In genomic region chr6:157689875-157690274, GRCh38 we compare ENCODE assay signal across 21 cellular contexts.
DNase-seq lines count a peak whose midpoint lies in the region; ATAC-seq, FAIRE-seq and TF ChIP-seq lines count a peak whose summit lies in the region.
"Had no signal": no experiment of that assay in that cellular context is flagged by ENCODE, and none has a peak within 500 bp of the region (broad histone marks: within the 10 kb centered on the region; RNA-seq: fewer than 3 reads in every experiment).

No MANE protein-coding gene starts in this region.

- H3K4me3 ChIP-seq in right cardiac atrium (ENCODE audit: low read length) (no peak overlapping the region), H1 (ENCODE audit: extremely low read depth in 1 of 4, insufficient read depth in 2 of 4, low read depth in 3 of 4, low read length in 4 of 4) (no peak overlapping the region)
- H3K4me3 ChIP-seq: GM23248 had no signal

- no peaks in the 10 kb centered on the region for H3K36me3 ChIP-seq in H1 (ENCODE audit: control insufficient read depth in 2 of 4, insufficient read depth in 4 of 4, low read length in 3 of 4)

- TF ChIP-seq RAD21 in H1 (IDR thresholded peaks at IDR 0.05 in 1 of 2, conservative IDR thresholded peaks at IDR 0.05 in 1 of 2; ENCODE audit: low read depth in 2 of 2, low read length in 2 of 2), result no peak

- H4K5ac ChIP-seq in H1 (ENCODE audit: insufficient read length, low read depth, low read length), result no peak overlapping the region

- H2BK120ac ChIP-seq in H1 (replicated peaks; ENCODE audit: low read depth, low read length), result no peak overlapping the region

- no peak for TF ChIP-seq POLR2A in H1 (IDR thresholded peaks at IDR 0.05; ENCODE audit: control extremely low read depth in 1 of 2, low read depth in 2 of 2, low read length in 2 of 2)

- no peak overlapping the region for H3K4me2 ChIP-seq in H1 (ENCODE audit: insufficient read depth in 1 of 2, low read depth in 2 of 2, low read length in 2 of 2)

- intact Hi-C loops in cardiac septum (cut with DNase I) (no loop called here), right cardiac atrium (cut with DNase I) (no loop called here), posterior vena cava (cut with DNase I) (no loop called here)

- H3K79me1 ChIP-seq in H1 (ENCODE audit: low read depth, low read length), result no peaks in the 10 kb centered on the region

- TF ChIP-seq CTCF in H1 (IDR thresholded peaks at IDR 0.05; ENCODE audit: control extremely low read depth in 1 of 3, insufficient read depth in 1 of 3, low read depth in 1 of 3, low read length in 3 of 3), result no peak

- H2BK15ac ChIP-seq in H1 (ENCODE audit: low read length), result peak overlapping the region; percentile 46; the same call in 1 of the 2 replicates

- H2AFZ ChIP-seq in H1 (ENCODE audit: low read length), result no peak overlapping the region
- H2AFZ ChIP-seq: GM23248 had no signal

- no peak overlapping the region for H4K91ac ChIP-seq in H1 (replicated peaks; ENCODE audit: insufficient read length, low read length)

- H3K4ac ChIP-seq in H1 (replicated peaks; ENCODE audit: insufficient read length, low read depth, low read length), result no peak overlapping the region

- no peak overlapping the region for H3K23ac ChIP-seq in H1 (ENCODE audit: insufficient read length)

- no peak overlapping the region for H2BK20ac ChIP-seq in H1 (ENCODE audit: low read length)

- no peaks in the 10 kb centered on the region for H3K23me2 ChIP-seq in H1 (ENCODE audit: low read depth, low read length)

- no peak overlapping the region for H2BK5ac ChIP-seq in H1 (ENCODE audit: low read depth, low read length)

- POLR2A ChIA-PET in H1 (lab: Charles Lee; ENCODE audit: partially characterized antibody), result interaction anchor here (0.6 kb wide), 1 partner anchor 560 kb away, joined by 4 read pairs; no protein-coding TSS in a partner anchor

- H3K79me2 ChIP-seq in H1 (ENCODE audit: control insufficient read depth in 1 of 2, insufficient read depth in 2 of 2, low read length in 2 of 2), result no peaks in the 10 kb centered on the region

- FAIRE-seq in H1 (lab: Jason Lieb, UNC), result no peak
- FAIRE-seq: A204.1, D721Med, G401.6, GM12891, GM19239, H54 had no signal

- 0 out of 2 replicates have a peak overlapping the region, but pooled peaks have one; percentile 39 for H2AK5ac ChIP-seq in H1 (ENCODE audit: low read depth, low read length)

- H3K4me1 ChIP-seq in right cardiac atrium (ENCODE audit: control insufficient read depth, insufficient read depth, low read length), result peaks cover 3% of the 10 kb centered on the region
- peaks cover 0 to 2% (median 0%) of the 10 kb centered on the region in 4 experiments; a peak in 1 of 7 replicates for H3K4me1 ChIP-seq in H1 (replicated peaks in 1 of 4; ENCODE audit: control insufficient read depth in 3 of 4, insufficient read depth in 4 of 4, low read length in 3 of 4)

- H3K18ac ChIP-seq in H1 (ENCODE audit: extremely low read depth, low read length), result no peak overlapping the region

- ATAC-seq in right cardiac atrium, result no peak
- ATAC-seq in GM21360 (IDR thresholded peaks at IDR 0.05; ENCODE audit: unreplicated experiment), result no peak

- H3K27me3 ChIP-seq in right cardiac atrium (ENCODE audit: control insufficient read depth, insufficient read depth) (no peaks in the 10 kb centered on the region), H1 (replicated peaks in 1 of 4; ENCODE audit: control insufficient read depth in 3 of 4, extremely low read depth in 1 of 4, insufficient read depth in 3 of 4, low read length in 3 of 4) (no peaks in the 10 kb centered on the region; a peak in 2 of 7 replicates)

- H3K14ac ChIP-seq in H1 (ENCODE audit: insufficient read length), result no peak overlapping the region

- no peaks in the 10 kb centered on the region for H3K9me3 ChIP-seq in right cardiac atrium (ENCODE audit: control insufficient read depth, low read length)
- H3K9me3 ChIP-seq in H1 (ENCODE audit: insufficient read depth in 2 of 2, low read depth in 1 of 2, low read length in 1 of 2), result no peaks in the 10 kb centered on the region
- H3K9me3 ChIP-seq: Caco-2 had no signal

- H3K9ac ChIP-seq in H1 (replicated peaks in 1 of 4; ENCODE audit: extremely low read depth in 1 of 4, low read depth in 3 of 4, low read length in 3 of 4), result no peak overlapping the region
- H3K9ac ChIP-seq: GM23248 had no signal

- H3K56ac ChIP-seq in H1 (replicated peaks; ENCODE audit: insufficient read length, low read depth, low read length), result no peak overlapping the region

- no peak for TF ChIP-seq EP300 in H1 (IDR thresholded peaks at IDR 0.05; ENCODE audit: borderline replicate concordance in 1 of 2, low read depth in 2 of 2, low read length in 2 of 2)

- no peak overlapping the region for H3K27ac ChIP-seq in right cardiac atrium (ENCODE audit: low read length)
- no peak overlapping the region for H3K27ac ChIP-seq in H1 (ENCODE audit: low read depth, low read length)
- H3K27ac ChIP-seq: C4-2B, GM23248, HL-60 had no signal

- no peak overlapping the region for H2BK12ac ChIP-seq in H1 (ENCODE audit: low read depth, low read length)

- CTCF ChIA-PET in H1 (lab: Charles Lee; ENCODE audit: partially characterized antibody), result interaction anchor here (0.6 to 4.6 kb wide), 11 partner anchors 9 to 375 kb away, joined by 3 to 30 read pairs (median 3); no protein-coding TSS in a partner anchor

- no peak overlapping the region for H4K8ac ChIP-seq in H1 (ENCODE audit: extremely low read depth, insufficient read depth, low read length)

- H4K20me1 ChIP-seq in H1 (replicated peaks in 1 of 2; ENCODE audit: control insufficient read depth in 1 of 2, insufficient read depth in 2 of 2, low read length in 2 of 2), result no peaks in the 10 kb centered on the region

- 69% methylated on average over 7 of the region's 7 CpGs for WGBS in right cardiac atrium
- WGBS in H1 (ENCODE audit: extremely low coverage in 1 of 2, insufficient coverage in 1 of 2, insufficient read length in 1 of 2, insufficient replicate concordance in 2 of 2, low coverage in 1 of 2, low lambda C conversion rate in 2 of 2, missing lambda C conversion rate in 1 of 2), 2 experiments, result 85% methylated on average over 6 of the region's 7 CpGs; no CpG with 5 or more reads in 1 of the 2 experiments

- DNase-seq in cardiac septum (ENCODE audit: low spot score) (peak; percentile 55), right cardiac atrium (no peak), H1 (ENCODE audit: low read depth in 1 of 2, low spot score in 2 of 2) (no peak), posterior vena cava (ENCODE audit: low spot score) (peak; percentile 50), 8988T (no peak), SIG-M5 treated with dmso at 0.1 percent for 504 hours (lab: John Stamatoyannopoulos, UW; ENCODE audit: unreplicated experiment) (no peak)
- DNase-seq: AML-193; Caco-2; CD4-positive, alpha-beta T cell; GM23248; HCEC 1CT; IMR-90 had no signal

TF ChIP-seq in H1, 55 proteins besides CTCF, POLR2A, EP300 and RAD21 (continues in another document):
- TF ChIP-seq MAX (IDR thresholded peaks at IDR 0.05), result no peak
- no peak for TF ChIP-seq ATF3 (IDR thresholded peaks at IDR 0.05; ENCODE audit: insufficient read depth, low read depth, low read length)
- no peak for TF ChIP-seq KDM4A (IDR thresholded peaks at IDR 0.05; ENCODE audit: low read depth, low read length, severe bottlenecking)
- no peak for TF ChIP-seq POU5F1 (IDR thresholded peaks at IDR 0.05; ENCODE audit: low read depth, low read length)
- TF ChIP-seq CREB1 (IDR thresholded peaks at IDR 0.05), result no peak
- TF ChIP-seq POLR2AphosphoS5 (IDR thresholded peaks at IDR 0.05; ENCODE audit: low read depth, low read length), result no peak
- no peak for TF ChIP-seq SP4 (IDR thresholded peaks at IDR 0.05; ENCODE audit: low read length)
- no peak for TF ChIP-seq EZH2 (IDR thresholded peaks at IDR 0.05; ENCODE audit: low read depth, low read length, severe bottlenecking)
- TF ChIP-seq ASH2L (IDR thresholded peaks at IDR 0.05; ENCODE audit: low read length), result no peak
- TF ChIP-seq EGR1 (IDR thresholded peaks at IDR 0.05; ENCODE audit: borderline replicate concordance, low read depth, low read length), result no peak
- no peak for TF ChIP-seq SAP30 (IDR thresholded peaks at IDR 0.05; ENCODE audit: insufficient read depth, insufficient replicate concordance, low read length)
- TF ChIP-seq CHD2 (IDR thresholded peaks at IDR 0.05; ENCODE audit: low read length), result no peak
- no peak for TF ChIP-seq BACH1 (IDR thresholded peaks at IDR 0.05; ENCODE audit: low read length)
- no peak for TF ChIP-seq TBP (IDR thresholded peaks at IDR 0.05; ENCODE audit: low read depth, low read length)
- no peak for TF ChIP-seq BRCA1 (IDR thresholded peaks at IDR 0.05; ENCODE audit: low read depth, low read length)
- TF ChIP-seq GTF2F1 (IDR thresholded peaks at IDR 0.05; ENCODE audit: borderline replicate concordance, low read depth, low read length), result no peak
- TF ChIP-seq FOSL1 (IDR thresholded peaks at IDR 0.05; ENCODE audit: insufficient read depth, low read depth, low read length), result no peak

Comparison
In these comparisons a context has a peak if more than half of its experiments do, and no peak if none do; other contexts are left out.
1. DNase-seq: peak in cardiac septum (single experiment) and posterior vena cava (single experiment); none in right cardiac atrium (0 of 3), H1 (0 of 2), 8988T (single experiment) and SIG-M5 treated with dmso at 0.1 percent for 504 hours (single experiment).